In the genomic region with DNA sequence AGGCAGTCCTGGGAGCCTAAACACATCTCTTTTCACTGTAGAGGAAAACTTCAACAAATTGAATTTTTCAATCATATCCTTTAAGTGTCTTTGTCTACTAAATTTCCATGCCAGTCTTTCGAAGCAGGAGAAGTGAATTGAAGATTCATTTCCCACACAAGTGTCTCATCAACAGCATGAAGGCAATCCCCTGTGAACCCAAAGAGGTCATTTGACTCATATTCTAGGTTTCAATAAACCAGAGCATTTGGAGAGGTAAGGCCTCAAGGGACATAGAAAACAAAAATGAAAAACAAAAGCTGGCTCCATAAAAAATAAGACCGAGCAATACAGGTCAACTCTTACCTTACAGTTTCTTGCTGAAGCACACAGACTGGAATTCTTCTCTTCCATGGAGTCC, we compare ENCODE assay signal across 14 cellular contexts.
A peak's percentile ranks its signal among the peaks of the same experiment; 100 is the strongest.
DNase-seq lines count a peak whose midpoint lies in the region; ATAC-seq and TF ChIP-seq lines count a peak whose summit lies in the region.
"Had no signal": no experiment of that assay in that cellular context is flagged by ENCODE, and none has a peak within 500 bp of the region (broad histone marks: within the 10 kb centered on the region; RNA-seq: fewer than 3 reads in every experiment).

No MANE protein-coding gene starts in this region.

- no peak for TF ChIP-seq POLR2A in GM18505 (IDR thresholded peaks at IDR 0.05; ENCODE audit: borderline replicate concordance, extremely low read depth, insufficient read depth, insufficient read length)
- TF ChIP-seq POLR2A in prostate gland (IDR thresholded peaks at IDR 0.05), result no peak

- 96% methylated on average over 2 of the region's 2 CpGs for WGBS in prostate gland

- H3K27ac ChIP-seq in prostate gland, result no peak overlapping the region
- H3K27ac ChIP-seq: left lung, neutrophil had no signal

- H3K27me3 ChIP-seq in prostate gland (replicated peaks; ENCODE audit: insufficient read depth), result no peaks in the 10 kb centered on the region
- H3K27me3 ChIP-seq: left lung, neutrophil had no signal

- H3K36me3 ChIP-seq in prostate gland, result no peaks in the 10 kb centered on the region
- H3K36me3 ChIP-seq: left lung, neutrophil had no signal

- no peak for DNase-seq in prostate gland (ENCODE audit: low spot score)
- no peak for DNase-seq in DMS153 (lab: John Stamatoyannopoulos, UW)
- DNase-seq in effector CD4-positive, alpha-beta T cell, result no peak
- DNase-seq in A172 (ENCODE audit: low spot score), result no peak
- DNase-seq: anterior cingulate cortex, C1 segment of cervical spinal cord, HCEC 1CT, left lung, NCI-H146 had no signal

- intact Hi-C loops in prostate gland (cut with DNase I), result no loop called here

- no peak for TF ChIP-seq CTCF in prostate gland (IDR thresholded peaks at IDR 0.05)

- ATAC-seq in GM18505 (IDR thresholded peaks at IDR 0.05; ENCODE audit: unreplicated experiment) (peak; percentile 56), GM19395 (IDR thresholded peaks at IDR 0.05; ENCODE audit: unreplicated experiment) (peak; percentile 67), HG02840 (IDR thresholded peaks at IDR 0.05; ENCODE audit: low FRiP score, unreplicated experiment) (peak; percentile 68), HG03469 (IDR thresholded peaks at IDR 0.05; ENCODE audit: unreplicated experiment) (peak; percentile 71)
- ATAC-seq: left lung had no signal

- no peaks in the 10 kb centered on the region for H3K4me1 ChIP-seq in prostate gland (replicated peaks)
- H3K4me1 ChIP-seq: left lung had no signal

- no peak overlapping the region for H3K4me3 ChIP-seq in prostate gland
- H3K4me3 ChIP-seq: left lung had no signal

- H3K9me3 ChIP-seq in prostate gland, result no peaks in the 10 kb centered on the region
- H3K9me3 ChIP-seq: left lung, neutrophil had no signal
